In genomic region chrX:153623310-153624029, GRCh38 we compare ENCODE assay signal across 25 cellular contexts. TPM values are rescaled to one million over a fixed set of nuclear protein-coding genes. Genes with fewer than 3 reads are reported as not detected.
"Had no signal": no experiment of that assay in that cellular context is flagged by ENCODE, and none has a peak within 500 bp of the region (broad histone marks: within the 10 kb centered on the region; RNA-seq: fewer than 3 reads in every experiment).

No MANE protein-coding gene starts in this region.

- H3K36me3 ChIP-seq: brain microvascular endothelial cell, colonic mucosa, prostate gland, thoracic aorta, upper lobe of right lung had no signal

- ATAC-seq: activated CD8-positive, alpha-beta memory T cell treated with anti-CD3 and anti-CD28 coated beads, Interleukin-2, amount 10 ng/mL, durations not matched to agents 7 days and 5 days; activated naive CD8-positive, alpha-beta T cell treated with anti-CD3 and anti-CD28 coated beads, Interleukin-2, amount 50 U/mL, for 24 hours; left ventricle myocardium superior; natural killer cell treated with Interleukin-12 subunit alpha and Interleukin-12 subunit beta and Interleukin-15 and Interleukin-18, amount 100 ng/mL, for 72 hours; right cardiac atrium; SK-N-SH treated with all-trans-retinoic acid at 6 μM for 48 hours; stimulated activated naive B cell treated with anti-CD40 and anti-IgM and Interleukin-4, amounts not matched to agents 10 μg/mL and 1 μg/mL and 100 μg/mL, for 72 hours; T-cell; upper lobe of right lung had no signal

- H3K27ac ChIP-seq: brain microvascular endothelial cell, colonic mucosa, prostate gland, thoracic aorta, upper lobe of right lung had no signal

- H3K9me3 ChIP-seq: colonic mucosa, prostate gland, thoracic aorta, upper lobe of right lung had no signal

- DNase-seq: activated CD4-positive, alpha-beta memory T cell treated with anti-CD3 and anti-CD28 coated beads, Interleukin-2, amount 10 ng/mL, durations not matched to agents 7 days and 5 days; activated CD4-positive, alpha-beta T cell treated with anti-CD3 and anti-CD28 coated beads for 48 hours; activated CD4-positive, CD25-positive, alpha-beta regulatory T cell; activated CD8-positive, alpha-beta memory T cell treated with anti-CD3 and anti-CD28 coated beads, Interleukin-2, amount 10 ng/mL, durations not matched to agents 7 days and 5 days; activated naive CD4-positive, alpha-beta T cell treated with anti-CD3 and anti-CD28 coated beads, Interleukin-2, amount 10 ng/mL, durations not matched to agents 7 days and 5 days; activated naive CD8-positive, alpha-beta T cell treated with anti-CD3 and anti-CD28 coated beads, Interleukin-2, amount 50 U/mL, for 24 hours; activated T-cell treated with anti-CD3 and anti-CD28 coated beads, Interleukin-2, amount 50 U/mL, for 24 hours; brain microvascular endothelial cell; central memory CD4-positive, alpha-beta T cell; colonic mucosa; endodermal cell; glutamatergic neuron; hypothalamus; left ventricle myocardium superior; right cardiac atrium; stimulated activated CD4-positive, alpha-beta T cell treated with anti-CD3 and anti-CD28 coated beads, Interleukin-4, amount 100 ng/mL, for 4 hours; stimulated activated naive B cell treated with anti-CD40 and anti-IgM and Interleukin-4, amounts not matched to agents 10 μg/mL and 1 μg/mL and 100 μg/mL, for 72 hours; T-cell; T-helper 9 cell; upper lobe of right lung had no signal

- H3K4me3 ChIP-seq: colonic mucosa, prostate gland, thoracic aorta, upper lobe of right lung had no signal

- H3K27me3 ChIP-seq: brain microvascular endothelial cell, upper lobe of right lung had no signal

- H3K4me1 ChIP-seq: colonic mucosa, prostate gland, upper lobe of right lung had no signal

RNA-seq across cellular contexts. Expression of gene DUSP9, which starts 23.5 kb away (rescaled TPM):
- total RNA-seq: activated CD4-positive, alpha-beta memory T cell treated with anti-CD3 and anti-CD28 coated beads, Interleukin-2, amount 10 ng/mL, durations not matched to agents 7 days and 5 days; aorta; natural killer cell treated with Interleukin-12 subunit alpha and Interleukin-12 subunit beta and Interleukin-15 and Interleukin-18, amount 100 ng/mL, for 72 hours; thoracic aorta; upper lobe of right lung had no signal

RNA-seq across cellular contexts. Expression of gene PNCK, which starts 50.1 kb away (rescaled TPM):
- total RNA-seq: activated CD8-positive, alpha-beta memory T cell treated with anti-CD3 and anti-CD28 coated beads, Interleukin-2, amount 10 ng/mL, durations not matched to agents 7 days and 5 days; natural killer cell treated with Interleukin-12 subunit alpha and Interleukin-12 subunit beta and Interleukin-15 and Interleukin-18, amount 100 ng/mL, for 72 hours had no signal
